In genomic region chr6:57165080-57165479, GRCh38 we compare ENCODE assay signal across 8 cellular contexts.
"Had no signal": no experiment of that assay in that cellular context is flagged by ENCODE, and none has a peak within 500 bp of the region (broad histone marks: within the 10 kb centered on the region; RNA-seq: fewer than 3 reads in every experiment).

No MANE protein-coding gene starts in this region.

- H3K9ac ChIP-seq: KMS-11 had no signal

- H3K27ac Mint-ChIP-seq: IgD-negative memory B cell had no signal

- H3K27ac ChIP-seq: HL-60, KMS-11 had no signal

- FAIRE-seq: HepG2, HTR-8/SVneo had no signal

- H3K27me3 Mint-ChIP-seq: IgD-negative memory B cell had no signal

- DNase-seq: IMR-90, KBM-7, KG1 had no signal

- ATAC-seq: HepG2 had no signal

- H3K4me3 Mint-ChIP-seq: IgD-negative memory B cell had no signal

- H3K4me2 ChIP-seq: KMS-11 had no signal
